Comparison of ENCODE assay signal across 8 cellular contexts in the genomic region with DNA sequence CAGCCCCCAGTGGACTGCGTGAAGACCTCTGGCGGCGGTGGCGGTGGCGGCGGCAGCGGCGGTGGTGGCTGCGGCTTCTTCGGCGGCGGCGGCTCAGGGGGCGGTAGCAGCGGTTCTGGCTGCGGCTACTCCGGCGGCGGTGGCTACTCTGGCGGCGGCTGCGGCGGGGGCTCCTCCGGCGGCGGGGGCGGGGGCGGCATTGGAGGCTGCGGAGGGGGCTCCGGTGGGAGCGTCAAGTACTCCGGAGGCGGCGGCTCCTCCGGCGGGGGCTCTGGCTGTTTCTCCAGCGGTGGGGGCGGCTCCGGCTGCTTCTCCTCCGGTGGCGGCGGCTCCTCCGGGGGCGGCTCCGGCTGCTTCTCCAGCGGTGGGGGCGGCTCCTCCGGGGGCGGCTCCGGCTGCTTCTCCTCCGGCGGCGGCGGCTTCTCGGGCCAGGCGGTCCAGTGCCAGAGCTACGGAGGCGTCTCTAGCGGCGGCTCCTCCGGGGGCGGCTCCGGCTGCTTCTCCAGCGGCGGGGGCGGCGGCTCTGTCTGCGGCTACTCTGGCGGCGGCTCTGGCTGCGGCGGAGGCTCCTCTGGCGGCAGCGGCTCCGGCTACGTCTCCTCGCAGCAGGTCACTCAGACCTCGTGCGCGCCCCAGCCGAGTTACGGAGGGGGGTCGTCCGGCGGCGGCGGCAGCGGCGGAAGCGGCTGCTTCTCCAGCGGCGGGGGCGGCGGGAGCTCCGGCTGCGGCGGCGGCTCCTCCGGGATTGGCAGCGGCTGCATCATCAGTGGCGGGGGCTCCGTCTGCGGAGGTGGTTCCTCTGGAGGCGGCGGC. TPM values are rescaled to one million over a fixed set of nuclear protein-coding genes. Genes with fewer than 3 reads are reported as not detected.
DNase-seq lines count a peak whose midpoint lies in the region; ATAC-seq, FAIRE-seq and TF ChIP-seq lines count a peak whose summit lies in the region.

No MANE protein-coding gene starts in this region.

- peaks cover 4% of the 10 kb centered on the region for H3K4me1 ChIP-seq in prostate gland (replicated peaks)

- WGBS in prostate gland = 7% methylated on average over 18 of the region's 105 CpGs

- no peaks in the 10 kb centered on the region for H3K9me3 ChIP-seq in prostate gland

- no peak for FAIRE-seq in frontal cortex (lab: Jason Lieb, UNC)

- H3K4me3 ChIP-seq in prostate gland = peak overlapping the region; percentile 18 to 36

- intact Hi-C loops in prostate gland (cut with DNase I) = no loop called here

- peaks cover 13% of the 10 kb centered on the region for H3K27me3 ChIP-seq in prostate gland (replicated peaks; ENCODE audit: insufficient read depth)

- no peak for TF ChIP-seq POLR2A in prostate gland (IDR thresholded peaks at IDR 0.05)

- peak; percentile 73 for DNase-seq in activated effector memory CD4-positive, alpha-beta T cell treated with anti-CD3 and anti-CD28 coated beads, Interleukin-2, amount 50 U/mL, for 16 hours
- no peak for DNase-seq in activated effector memory CD4-positive, alpha-beta T cell treated with Interleukin-2 at 50 U/mL for 16 hours
- peak; percentile 45 for DNase-seq in activated T-cell treated with anti-CD3 and anti-CD28 coated beads, Interleukin-2, amount 50 U/mL, for 1 hour
- peak; percentile 28 to 40 for DNase-seq in frontal cortex (ENCODE audit: low spot score in 2 of 2)
- no peak for DNase-seq in prostate gland (ENCODE audit: low spot score)
- DNase-seq in GM19240 (ENCODE audit: insufficient read length, low spot score) = no peak
- no peak for DNase-seq in RKO (ENCODE audit: low spot score)

- TF ChIP-seq CTCF in prostate gland (IDR thresholded peaks at IDR 0.05) = no peak

- H3K27ac ChIP-seq in prostate gland = no peak overlapping the region

- H3K36me3 ChIP-seq in prostate gland = no peaks in the 10 kb centered on the region

- ATAC-seq in HG03025 (IDR thresholded peaks at IDR 0.05; ENCODE audit: low FRiP score, unreplicated experiment) = no peak

RNA-seq across cellular contexts. Expression of a gene that starts 1.7 kb away (rescaled TPM):
- not detected for total RNA-seq in frontal cortex
- under 1 TPM in 1 of 2 donors, not detected in 1; 0.45 TPM for total RNA-seq in prostate gland

RNA-seq across cellular contexts. Expression of a gene that starts 43.8 kb away (rescaled TPM):
- total RNA-seq in frontal cortex (not detected), prostate gland (not detected)

RNA-seq across cellular contexts. Expression of a gene that starts 51.6 kb away (rescaled TPM):
- not detected for total RNA-seq in frontal cortex
- not detected for total RNA-seq in prostate gland

RNA-seq across cellular contexts. Expression of a gene that starts 58.0 kb away (rescaled TPM):
- total RNA-seq in frontal cortex (not detected), prostate gland (1 to 10 TPM in 1 of 2 donors, not detected in 1; 4.4 TPM)

Comparison
In these comparisons a context has a peak if more than half of its experiments do, and no peak if none do; other contexts are left out.
1. DNase-seq: peak in activated effector memory CD4-positive, alpha-beta T cell treated with anti-CD3 and anti-CD28 coated beads, Interleukin-2, amount 50 U/mL, for 16 hours (single experiment), activated T-cell treated with anti-CD3 and anti-CD28 coated beads, Interleukin-2, amount 50 U/mL, for 1 hour (single experiment) and frontal cortex (2 of 2); none in activated effector memory CD4-positive, alpha-beta T cell treated with Interleukin-2 at 50 U/mL for 16 hours (single experiment), prostate gland (single experiment), GM19240 (single experiment) and RKO (single experiment).